Comparison of ENCODE assay signal across 8 cellular contexts in genomic region chr12:6765634-6766581, GRCh38. TPM values are rescaled to one million over a fixed set of nuclear protein-coding genes. Genes with fewer than 3 reads are reported as not detected.
DNase-seq lines count a peak whose midpoint lies in the region; ATAC-seq and TF ChIP-seq lines count a peak whose summit lies in the region.

Gene PTMS, plus strand, starts transcription at chr12:6766363. Its CDS starts 343 bp downstream, at chr12:6766706.

- TF ChIP-seq CTCF in KMS-11 (conservative IDR thresholded peaks at IDR 0.05; ENCODE audit: low read depth, low read length) (no peak), RWPE2 (IDR thresholded peaks at IDR 0.05; ENCODE audit: poor library complexity, severe bottlenecking) (no peak), choroid plexus epithelial cell (conservative IDR thresholded peaks at IDR 0.05; ENCODE audit: low read depth, low read length) (no peak), spleen (IDR thresholded peaks at IDR 0.05 in 8 of 11, conservative IDR thresholded peaks at IDR 0.05 in 3 of 11) (no peak)

- H3K27ac ChIP-seq in KMS-11 (no peak within 1 kb of the TSS), RWPE2 (ENCODE audit: poor library complexity, severe bottlenecking) (peak within 1 kb of the TSS; percentile 86), spleen (peak within 1 kb of the TSS; percentile 35 to 91 (median 82))

- peak in 1 of 3 donors; percentile 41 for TF ChIP-seq POLR2A in spleen (IDR thresholded peaks at IDR 0.05)

- ATAC-seq in GM19463 (IDR thresholded peaks at IDR 0.05; ENCODE audit: unreplicated experiment): peak; percentile 18
- ATAC-seq in RWPE2 (ENCODE audit: low read depth): peak; percentile 57
- no peak for ATAC-seq in HG02970 (IDR thresholded peaks at IDR 0.05; ENCODE audit: low FRiP score, unreplicated experiment)

- peak; percentile 93 for DNase-seq in D341Med (ENCODE audit: low spot score)
- DNase-seq in RWPE2 (ENCODE audit: low spot score): peak; percentile 93
- peak; percentile 95 for DNase-seq in choroid plexus epithelial cell (ENCODE audit: low read depth)
- DNase-seq in kidney glomerular epithelial cell (lab: John Stamatoyannopoulos, UW): peak; percentile 81
- peak; percentile 84 for DNase-seq in spleen

- H3K4me3 ChIP-seq in KMS-11 (IDR thresholded peaks at IDR 0.05; ENCODE audit: insufficient read depth, low read depth, low read length): no peak within 1 kb of the TSS
- H3K4me3 ChIP-seq in RWPE2 (ENCODE audit: severe bottlenecking): peak within 1 kb of the TSS; percentile 95
- H3K4me3 ChIP-seq in choroid plexus epithelial cell (ENCODE audit: low read depth, low read length): peak within 1 kb of the TSS; percentile 88
- H3K4me3 ChIP-seq in spleen: peak within 1 kb of the TSS; percentile 46 to 80 (median 57)

- intact Hi-C loops in spleen (cut with DNase I; ENCODE audit: low total_unique reads): no loop called here

- 2 to 5% (median 3%) methylated on average over 33 to 63 of the region's 63 CpGs for WGBS in spleen, 5 donors

- H3K36me3 ChIP-seq in KMS-11 (ENCODE audit: insufficient read depth) (no peaks in the 10 kb centered on the region), RWPE2 (ENCODE audit: low read depth) (peaks cover 9% of the 10 kb centered on the region; the same call in 1 of the 2 replicates), spleen (peaks cover 0 to 14% (median 0%) of the 10 kb centered on the region in 6 donors)

- H3K4me2 ChIP-seq in KMS-11: peak within 1 kb of the TSS; percentile 68

- no peaks in the 10 kb centered on the region for H4K20me1 ChIP-seq in KMS-11 (ENCODE audit: insufficient read depth)

- no peaks in the 10 kb centered on the region for H3K79me2 ChIP-seq in KMS-11 (ENCODE audit: insufficient read depth, low read depth)

- H2AFZ ChIP-seq in KMS-11 (ENCODE audit: low read depth): peak within 1 kb of the TSS; percentile 81

- H3K27me3 ChIP-seq in KMS-11 (ENCODE audit: insufficient read depth, low read depth): peaks cover 10% of the 10 kb centered on the region; the same call in 1 of the 2 replicates
- no peaks in the 10 kb centered on the region for H3K27me3 ChIP-seq in RWPE2 (ENCODE audit: insufficient read depth, poor library complexity, severe bottlenecking)
- H3K27me3 ChIP-seq in spleen (replicated peaks in 1 of 7): peaks cover 0 to 62% (median 11%) of the 10 kb centered on the region in 7 donors

- H3K4me1 ChIP-seq in KMS-11 (ENCODE audit: low read depth, poor library complexity, severe bottlenecking) (peaks cover 27% of the 10 kb centered on the region), RWPE2 (ENCODE audit: insufficient read depth, poor library complexity, severe bottlenecking) (peaks cover 22% of the 10 kb centered on the region), spleen (peaks cover 9 to 69% (median 53%) of the 10 kb centered on the region in 6 donors)

- H3K9me3 ChIP-seq in RWPE2 (ENCODE audit: severe bottlenecking) (no peaks in the 10 kb centered on the region), spleen (no peaks in the 10 kb centered on the region)

- H3K9ac ChIP-seq in KMS-11: peak within 1 kb of the TSS; percentile 32; the same call in 1 of the 2 replicates

RNA-seq across cellular contexts. Expression of gene PTMS, which starts in this region (rescaled TPM):
- total RNA-seq in spleen: 100 to 1,000 TPM in 1 of 7 donors, 10 to 100 TPM in 6; 47.4 to 130 (median 89.1) TPM
- 100 to 1,000 TPM in 2 of 3 donors, 10 to 100 TPM in 1; 70.5 to 169 (median 102) TPM for polyA plus RNA-seq in spleen
